In the genomic region with DNA sequence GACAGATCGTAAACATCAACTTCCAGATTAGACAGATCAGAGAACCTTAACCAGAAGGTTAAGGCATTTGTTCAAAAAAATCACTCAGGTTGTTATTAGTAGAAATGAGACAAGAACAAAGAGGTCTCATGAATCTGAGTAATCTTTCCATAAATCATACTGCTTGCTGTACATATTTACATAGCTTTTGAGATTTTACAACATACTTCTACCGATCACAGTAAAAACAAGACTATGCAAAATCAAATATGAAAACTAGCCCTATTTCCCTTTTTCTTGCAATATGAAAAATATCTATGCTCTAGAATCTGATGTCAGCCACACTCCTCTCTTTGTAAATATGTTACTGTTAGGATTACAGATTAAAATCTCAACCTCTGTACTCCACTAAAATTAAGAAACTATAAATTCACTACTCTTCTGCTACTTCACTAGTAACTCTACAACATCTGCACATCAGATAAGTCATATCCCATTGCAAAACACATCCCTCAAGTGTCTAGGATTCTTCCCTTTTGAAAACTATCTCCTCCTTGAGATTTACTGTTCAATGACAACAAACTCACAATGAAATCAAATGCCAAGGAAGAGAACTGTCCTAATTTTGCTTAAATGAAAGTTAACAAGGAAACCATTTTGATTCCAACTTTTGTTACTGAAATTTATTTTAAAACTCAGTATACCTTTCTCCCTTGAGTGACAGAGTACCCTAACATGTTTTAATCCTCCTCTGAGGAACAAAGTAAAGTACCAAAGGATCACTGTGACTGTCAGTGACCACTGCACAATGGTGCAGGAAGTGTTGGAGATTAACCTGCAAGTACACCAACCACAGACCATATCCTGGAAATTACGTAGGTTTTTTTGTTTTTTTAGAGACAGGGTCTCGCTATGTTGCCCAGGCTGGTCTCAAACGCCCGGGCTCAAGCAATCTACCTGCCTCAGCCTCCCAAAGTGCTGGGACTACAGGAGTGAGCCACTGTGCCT, we compare ENCODE assay signal across 11 cellular contexts. TPM values are rescaled to one million over a fixed set of nuclear protein-coding genes. Genes with fewer than 3 reads are reported as not detected.
A peak's percentile ranks its signal among the peaks of the same experiment; 100 is the strongest.
DNase-seq lines count a peak whose midpoint lies in the region; ATAC-seq, FAIRE-seq and TF ChIP-seq lines count a peak whose summit lies in the region.
"Had no signal": no experiment of that assay in that cellular context is flagged by ENCODE, and none has a peak within 500 bp of the region (broad histone marks: within the 10 kb centered on the region; RNA-seq: fewer than 3 reads in every experiment).

No MANE protein-coding gene starts in this region.

- TF ChIP-seq CTCF in GM12865 (IDR thresholded peaks at IDR 0.05; ENCODE audit: insufficient read depth, low read depth, low read length, missing control alignments), result no peak
- no peak for TF ChIP-seq CTCF in GM12878 (IDR thresholded peaks at IDR 0.05 in 2 of 3, conservative IDR thresholded peaks at IDR 0.05 in 1 of 3; ENCODE audit: control insufficient read depth in 2 of 3, extremely low read depth in 1 of 3, insufficient read depth in 1 of 3, low read depth in 3 of 3, low read length in 3 of 3)

- WGBS in GM12878 (ENCODE audit: insufficient coverage, insufficient replicate concordance, low lambda C conversion rate, missing lambda C conversion rate), result 12% methylated on average over 6 of the region's 6 CpGs

- H3K4me2 ChIP-seq in GM12878 (ENCODE audit: control insufficient read depth, insufficient read depth), result peak overlapping the region; percentile 73
- H3K4me2 ChIP-seq: hepatocyte, smooth muscle cell had no signal

- no peak overlapping the region for H3K9ac ChIP-seq in GM12878 (ENCODE audit: control insufficient read depth, insufficient read depth, low read length)

- H3K36me3 ChIP-seq in GM12878 (ENCODE audit: control insufficient read depth in 2 of 2, insufficient read depth in 2 of 2, low read length in 1 of 2), result peaks cover 0 to 7% of the 10 kb centered on the region in 2 experiments; a peak in 3 of 4 replicates

- peak overlapping the region; percentile 31; the same call in 1 of the 2 replicates for H3K4me3 ChIP-seq in GM12865 (ENCODE audit: low read depth, low read length)
- H3K4me3 ChIP-seq in GM12878, result peak overlapping the region; percentile 53
- H3K4me3 ChIP-seq: hepatocyte, smooth muscle cell had no signal

- in situ Hi-C loops in GM12878 (cut with MboI), result no loop called here

- TF ChIP-seq POLR2A in GM12878 (IDR thresholded peaks at IDR 0.05; ENCODE audit: low read depth, low read length), result no peak
- no peak for TF ChIP-seq POLR2A in erythroblast (IDR thresholded peaks at IDR 0.05; ENCODE audit: low read length)

- BruUV-seq in GM12878 (replicated peaks; lab: Mats Ljungman, UMichigan), result no TSS peak

- SMC1A ChIA-PET in GM12878 (lab: Charles Lee; ENCODE audit: uncharacterized antibody, unreplicated experiment), result interaction anchor here (0.7 to 3.4 kb wide), 4 partner anchors 11 to 42 kb away, joined by 3 to 23 read pairs (median 10); no protein-coding TSS in a partner anchor

- no peaks in the 10 kb centered on the region for H3K27me3 ChIP-seq in GM12878 (replicated peaks in 1 of 2; ENCODE audit: control insufficient read depth in 2 of 2, insufficient read depth in 2 of 2, low read length in 1 of 2)
- H3K27me3 ChIP-seq: hepatocyte had no signal

- H2AFZ ChIP-seq in GM12878 (ENCODE audit: control insufficient read depth, low read depth, low read length), result no peak overlapping the region
- H2AFZ ChIP-seq: hepatocyte had no signal

- ATAC-seq in GM21390 (IDR thresholded peaks at IDR 0.05; ENCODE audit: unreplicated experiment) (peak; percentile 48), HG03439 (IDR thresholded peaks at IDR 0.05; ENCODE audit: unreplicated experiment) (peak; percentile 59), GM12878 (peak; percentile 68)

- H3K27ac ChIP-seq in GM12878 (ENCODE audit: control insufficient read depth, insufficient read depth), result peak overlapping the region; percentile 75
- H3K27ac ChIP-seq: hepatocyte had no signal

- no peak for TF ChIP-seq RAD21 in GM12878 (IDR thresholded peaks at IDR 0.05; ENCODE audit: insufficient read depth, low read depth, low read length)

- FAIRE-seq in GM12878 (lab: Jason Lieb, UNC), result peak; percentile 49

- intact Hi-C loops in GM12878 (cut with micrococcal nuclease; ENCODE audit: unreplicated experiment) (loop anchor here (2.0 kb wide), 1 partner anchor 53 kb away; no protein-coding TSS in a partner anchor), head of caudate nucleus (cut with DNase I) (no loop called here)

- peaks cover 27% of the 10 kb centered on the region for H3K4me1 ChIP-seq in GM12878 (ENCODE audit: control insufficient read depth, insufficient read depth, low read length)

- POLR2A ChIA-PET in GM12878 (lab: Charles Lee), result interaction anchor here (0.6 to 1.3 kb wide), 3 partner anchors 12 to 105 kb away, joined by 3 read pairs; no protein-coding TSS in a partner anchor

- TF ChIP-seq EP300 in GM12878 (IDR thresholded peaks at IDR 0.05; ENCODE audit: borderline replicate concordance in 1 of 2, control insufficient read depth in 1 of 2, low read depth in 2 of 2, low read length in 2 of 2), result no peak

- RAD21 ChIA-PET in GM12878 (lab: Charles Lee; ENCODE audit: unreplicated experiment), result no interaction called here

- H3K79me2 ChIP-seq in GM12878 (ENCODE audit: control insufficient read depth, insufficient read depth, low read length), result peaks cover 57% of the 10 kb centered on the region

- peak; percentile 58 for DNase-seq in GM12865 (ENCODE audit: low read depth)
- DNase-seq in GM12878 (ENCODE audit: low read depth, low spot score), result no peak
- no peak for DNase-seq in erythroblast (lab: John Stamatoyannopoulos, UW)
- DNase-seq in head of caudate nucleus, result no peak
- DNase-seq in cerebellar cortex (ENCODE audit: low spot score), result no peak
- no peak for DNase-seq in KG1 (lab: John Stamatoyannopoulos, UW)
- DNase-seq: NCI-H510A treated with DMSO at 0.1 percent for 48 hours had no signal

- H4K20me1 ChIP-seq in GM12878 (ENCODE audit: control insufficient read depth, insufficient read depth), result no peaks in the 10 kb centered on the region

- H3K9me3 ChIP-seq in GM12878 (replicated peaks; ENCODE audit: control insufficient read depth, insufficient read depth, low read length), result no peaks in the 10 kb centered on the region; the same call in 2 of the 3 replicates

- CTCF ChIA-PET in GM12878 (lab: Yijun Ruan, JAX), result interaction anchor here (0.5 kb wide), 1 partner anchor 282 kb away, joined by 3 read pairs; no protein-coding TSS in a partner anchor

TF ChIP-seq in GM12878, 131 proteins besides CTCF, POLR2A, EP300 and RAD21 (continues in another document):
- TF ChIP-seq WRNIP1 (IDR thresholded peaks at IDR 0.05; ENCODE audit: borderline replicate concordance, low read depth, low read length) (no peak), CBFB (IDR thresholded peaks at IDR 0.05; ENCODE audit: low read depth) (peak; percentile 22; the same call in 1 of the 2 replicates), EZH2 (IDR thresholded peaks at IDR 0.05; ENCODE audit: borderline replicate concordance, control insufficient read depth, low read depth, low read length) (no peak), RUNX3 (IDR thresholded peaks at IDR 0.05; ENCODE audit: low read length) (peak; percentile 86), ZNF384 (IDR thresholded peaks at IDR 0.05; ENCODE audit: borderline replicate concordance, low read depth, low read length) (no peak)
- TF ChIP-seq, protein P1, sequence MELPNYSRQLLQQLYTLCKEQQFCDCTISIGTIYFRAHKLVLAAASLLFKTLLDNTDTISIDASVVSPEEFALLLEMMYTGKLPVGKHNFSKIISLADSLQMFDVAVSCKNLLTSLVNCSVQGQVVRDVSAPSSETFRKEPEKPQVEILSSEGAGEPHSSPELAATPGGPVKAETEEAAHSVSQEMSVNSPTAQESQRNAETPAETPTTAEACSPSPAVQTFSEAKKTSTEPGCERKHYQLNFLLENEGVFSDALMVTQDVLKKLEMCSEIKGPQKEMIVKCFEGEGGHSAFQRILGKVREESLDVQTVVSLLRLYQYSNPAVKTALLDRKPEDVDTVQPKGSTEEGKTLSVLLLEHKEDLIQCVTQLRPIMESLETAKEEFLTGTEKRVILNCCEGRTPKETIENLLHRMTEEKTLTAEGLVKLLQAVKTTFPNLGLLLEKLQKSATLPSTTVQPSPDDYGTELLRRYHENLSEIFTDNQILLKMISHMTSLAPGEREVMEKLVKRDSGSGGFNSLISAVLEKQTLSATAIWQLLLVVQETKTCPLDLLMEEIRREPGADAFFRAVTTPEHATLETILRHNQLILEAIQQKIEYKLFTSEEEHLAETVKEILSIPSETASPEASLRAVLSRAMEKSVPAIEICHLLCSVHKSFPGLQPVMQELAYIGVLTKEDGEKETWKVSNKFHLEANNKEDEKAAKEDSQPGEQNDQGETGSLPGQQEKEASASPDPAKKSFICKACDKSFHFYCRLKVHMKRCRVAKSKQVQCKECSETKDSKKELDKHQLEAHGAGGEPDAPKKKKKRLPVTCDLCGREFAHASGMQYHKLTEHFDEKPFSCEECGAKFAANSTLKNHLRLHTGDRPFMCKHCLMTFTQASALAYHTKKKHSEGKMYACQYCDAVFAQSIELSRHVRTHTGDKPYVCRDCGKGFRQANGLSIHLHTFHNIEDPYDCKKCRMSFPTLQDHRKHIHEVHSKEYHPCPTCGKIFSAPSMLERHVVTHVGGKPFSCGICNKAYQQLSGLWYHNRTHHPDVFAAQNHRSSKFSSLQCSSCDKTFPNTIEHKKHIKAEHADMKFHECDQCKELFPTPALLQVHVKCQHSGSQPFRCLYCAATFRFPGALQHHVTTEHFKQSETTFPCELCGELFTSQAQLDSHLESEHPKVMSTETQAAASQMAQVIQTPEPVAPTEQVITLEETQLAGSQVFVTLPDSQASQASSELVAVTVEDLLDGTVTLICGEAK (IDR thresholded peaks at IDR 0.05; ENCODE audit: borderline replicate concordance), result no peak

RNA-seq across cellular contexts. Expression of a gene that starts 12.8 kb away (rescaled TPM):
- total RNA-seq in GM12878 (2013; cell fraction: nucleolus; rRNA removed), result 23.2 and 23.6 TPM in 2 replicates
- total RNA-seq in GM12878 (2014; rRNA removed), result 20.9 and 24.2 TPM in 2 replicates
- 30.8 and 31.4 TPM in 2 replicates for total RNA-seq in GM12878 (2014; rRNA removed; fragmentation: Illumina TruSeq; extraction: Trizol)
- 45.9 and 48.2 TPM in 2 replicates for total RNA-seq in GM12878 (2021)
- 11.8 TPM for polyA plus RNA-seq in GM12878 (2011; ENCODE audit: low read depth)
- polyA plus RNA-seq in GM12878 (2011; rRNA removed), result 28.9 and 48.9 TPM in 2 replicates
- polyA plus RNA-seq in GM12878 (2011; cell fraction: cytosol; rRNA removed), result 4.7 and 5.7 TPM in 2 replicates
- polyA plus RNA-seq in GM12878 (2011; cell fraction: nucleus; rRNA removed), result 7.0 and 9.6 TPM in 2 replicates
- polyA plus RNA-seq in GM12878 (2012), result 12.0 and 13.1 TPM in 2 replicates
- polyA plus RNA-seq in GM12878 (2014; fragmentation: Illumina TruSeq; extraction: Trizol), result 30.8 and 36.2 TPM in 2 replicates
- polyA plus RNA-seq in GM12878 (2014; fragmentation: Nextera tagmentation; extraction: Ambion mirVana), result 10 to 100 TPM; 19.8 to 47.4 TPM
- polyA plus RNA-seq in GM12878 (2014; rRNA removed), result 19.5 and 21.3 TPM in 2 replicates
- polyA plus RNA-seq in GM12878 (2016; fragmentation: Nextera tagmentation; extraction: Ambion mirVana), result 10 to 100 TPM; 36.4 to 43.0 TPM
- polyA minus RNA-seq in GM12878 (2011; rRNA and poly(A)+ RNA removed), result 15.0 and 46.0 TPM in 2 replicates
- 11.2 and 13.9 TPM in 2 replicates for polyA minus RNA-seq in GM12878 (2011; cell fraction: cytosol; rRNA and poly(A)+ RNA removed)
- 5.6 and 9.3 TPM in 2 replicates for polyA minus RNA-seq in GM12878 (2011; cell fraction: nucleus; rRNA and poly(A)+ RNA removed)
